In the genomic region with DNA sequence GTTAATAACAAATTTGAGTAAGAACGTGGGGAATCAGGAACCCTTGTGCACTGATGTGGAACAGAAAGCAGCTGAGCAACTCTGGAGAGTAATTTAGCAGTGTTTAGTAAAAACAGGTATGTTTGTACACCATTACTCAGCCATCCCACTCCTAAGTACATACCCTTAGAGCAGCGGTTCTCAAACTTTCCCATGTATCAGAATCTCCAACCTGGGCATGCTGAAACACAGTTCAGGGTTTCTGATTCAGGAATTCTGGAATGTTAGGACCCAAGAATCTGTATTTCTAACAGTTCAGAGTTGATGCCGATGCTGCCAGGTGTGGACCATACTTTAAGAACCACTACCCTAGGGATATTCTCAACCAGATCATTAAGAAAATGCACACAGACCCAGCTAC, we compare ENCODE assay signal across 17 cellular contexts. TPM values are rescaled to one million over a fixed set of nuclear protein-coding genes. Genes with fewer than 3 reads are reported as not detected.
DNase-seq lines count a peak whose midpoint lies in the region; ATAC-seq, FAIRE-seq and TF ChIP-seq lines count a peak whose summit lies in the region.
"Had no signal": no experiment of that assay in that cellular context is flagged by ENCODE, and none has a peak within 500 bp of the region (broad histone marks: within the 10 kb centered on the region; RNA-seq: fewer than 3 reads in every experiment).

No MANE protein-coding gene starts in this region.

- no peak overlapping the region for H3K56ac ChIP-seq in H9 (ENCODE audit: insufficient read length, low read depth, low read length)

- CTCF ChIA-PET in CD4-positive, alpha-beta T cell (lab: Charles Lee), result interaction anchor here (1.2 kb wide), 1 partner anchor 42 kb away, joined by 3 read pairs; no protein-coding TSS in a partner anchor
- CTCF ChIA-PET in WTC11 (lab: Charles Lee), result no interaction called here

- H3K18ac ChIP-seq in H9 (ENCODE audit: insufficient read length, low read depth, low read length), result no peak overlapping the region

- peak overlapping the region; percentile 55 for H3K4me2 ChIP-seq in H9 (ENCODE audit: insufficient read depth, insufficient read length, low read length)
- H3K4me2 ChIP-seq in keratinocyte (ENCODE audit: control insufficient read depth, extremely low read depth, insufficient read depth, low read depth, low read length), result peak overlapping the region; percentile 67

- H4K91ac ChIP-seq in H9 (ENCODE audit: insufficient read length, low read depth, low read length), result no peak overlapping the region

- H3K27me3 Mint-ChIP-seq in CD4-positive, alpha-beta T cell, result no peaks in the 10 kb centered on the region
- H3K27me3 Mint-ChIP-seq in H9 (ENCODE audit: low read depth) (peaks cover 2% of the 10 kb centered on the region), WTC11 (ENCODE audit: low read depth) (no peaks in the 10 kb centered on the region)
- H3K27me3 Mint-ChIP-seq: activated CD8-positive, alpha-beta memory T cell treated with anti-CD3 and anti-CD28 coated beads, Interleukin-2, amount 10 ng/mL, durations not matched to agents 7 days and 5 days; activated naive CD8-positive, alpha-beta T cell had no signal

- no peaks in the 10 kb centered on the region for H3K9me3 Mint-ChIP-seq in CD4-positive, alpha-beta T cell
- no peaks in the 10 kb centered on the region for H3K9me3 Mint-ChIP-seq in H9
- no peaks in the 10 kb centered on the region for H3K9me3 Mint-ChIP-seq in WTC11

- no peak overlapping the region for H2AFZ ChIP-seq in H9 (ENCODE audit: low read length)
- peak overlapping the region; percentile 19 for H2AFZ ChIP-seq in keratinocyte (ENCODE audit: control insufficient read depth, low read length)

- peaks cover 11% of the 10 kb centered on the region for H3K36me3 Mint-ChIP-seq in CD4-positive, alpha-beta T cell (ENCODE audit: low read depth)
- no peaks in the 10 kb centered on the region for H3K36me3 Mint-ChIP-seq in H9 (ENCODE audit: insufficient read depth in 1 of 3, low read depth in 3 of 3)
- no peaks in the 10 kb centered on the region for H3K36me3 Mint-ChIP-seq in WTC11
- H3K36me3 Mint-ChIP-seq: activated CD8-positive, alpha-beta memory T cell treated with anti-CD3 and anti-CD28 coated beads, Interleukin-2, amount 10 ng/mL, durations not matched to agents 7 days and 5 days; activated naive CD8-positive, alpha-beta T cell had no signal

- H3K27ac Mint-ChIP-seq in CD4-positive, alpha-beta T cell, result peak overlapping the region; percentile 97
- H3K27ac Mint-ChIP-seq in H9 (peak overlapping the region; percentile 85 to 98 (median 86); a peak in 6 of 7 replicates), WTC11 (peak overlapping the region; percentile 81)
- H3K27ac Mint-ChIP-seq: activated CD8-positive, alpha-beta memory T cell treated with anti-CD3 and anti-CD28 coated beads, Interleukin-2, amount 10 ng/mL, durations not matched to agents 7 days and 5 days had no signal

- no peak overlapping the region for H2BK15ac ChIP-seq in H9 (ENCODE audit: low read depth, low read length)

- H3K4me3 ChIP-seq in keratinocyte (ENCODE audit: control insufficient read depth in 2 of 3, extremely low read depth in 1 of 3, insufficient read depth in 2 of 3, low read depth in 1 of 3, low read length in 3 of 3) (peak overlapping the region in 1 of 3 experiments; percentile 42), coronary artery (no peak overlapping the region), SJCRH30 (no peak overlapping the region)
- H3K4me3 ChIP-seq: prostate gland, suprapubic skin had no signal

- no peak overlapping the region for H3K14ac ChIP-seq in H9 (ENCODE audit: insufficient read depth, low read length)

- ATAC-seq in CD4-positive, alpha-beta T cell (ENCODE audit: poor library complexity), result no peak
- no peak for ATAC-seq in WTC11
- ATAC-seq: activated CD8-positive, alpha-beta memory T cell treated with anti-CD3 and anti-CD28 coated beads, Interleukin-2, amount 10 ng/mL, durations not matched to agents 7 days and 5 days; HepG2 had no signal

- dilution Hi-C loops in keratinocyte (cut with MboI; ENCODE audit: extremely low pct_ligation_motif_present, low sequenced_read_pairs), result no loop called here

- H3K9me1 ChIP-seq in keratinocyte (ENCODE audit: control insufficient read depth, extremely low read depth, insufficient read depth, low read length), result peaks cover 4% of the 10 kb centered on the region

- H2BK20ac ChIP-seq in H9 (ENCODE audit: low read depth, low read length, poor library complexity, severe bottlenecking), result no peak overlapping the region

- H3K27me3 ChIP-seq in CD4-positive, alpha-beta T cell (ENCODE audit: control insufficient read depth, insufficient read depth, low read length), result no peaks in the 10 kb centered on the region
- H3K27me3 ChIP-seq in H9 (ENCODE audit: insufficient read depth, low read length), result no peaks in the 10 kb centered on the region
- H3K27me3 ChIP-seq in keratinocyte (ENCODE audit: control insufficient read depth, extremely low read depth, insufficient read depth, low read length), result no peaks in the 10 kb centered on the region
- H3K27me3 ChIP-seq in SJCRH30, result no peaks in the 10 kb centered on the region
- H3K27me3 ChIP-seq: suprapubic skin had no signal

- intact Hi-C loops in CD4-positive, alpha-beta T cell (cut with DNase I, micrococcal nuclease), result no loop called here

- TF ChIP-seq CTCF in CD4-positive, alpha-beta T cell (IDR thresholded peaks at IDR 0.05), result no peak
- no peak for TF ChIP-seq CTCF in H9 (conservative IDR thresholded peaks at IDR 0.05)
- no peak for TF ChIP-seq CTCF in WTC11 (IDR thresholded peaks at IDR 0.05)
- no peak for TF ChIP-seq CTCF in keratinocyte (optimal IDR thresholded peaks at IDR 0.05 in 1 of 3, IDR thresholded peaks at IDR 0.05 in 1 of 3, conservative IDR thresholded peaks at IDR 0.05 in 1 of 3; ENCODE audit: extremely low read depth in 1 of 3, insufficient read depth in 2 of 3, low read length in 3 of 3)
- no peak for TF ChIP-seq CTCF in coronary artery (IDR thresholded peaks at IDR 0.05)

- H3K4me1 Mint-ChIP-seq in CD4-positive, alpha-beta T cell (ENCODE audit: low read depth), result peaks cover 77% of the 10 kb centered on the region
- H3K4me1 Mint-ChIP-seq in H9, result peaks cover 67 to 79% of the 10 kb centered on the region in 2 experiments
- peaks cover 73% of the 10 kb centered on the region for H3K4me1 Mint-ChIP-seq in WTC11

- H3K27ac ChIP-seq in CD4-positive, alpha-beta T cell (ENCODE audit: low read depth, low read length), result no peak overlapping the region
- H3K27ac ChIP-seq in H9 (ENCODE audit: insufficient read length, low read depth, low read length), result peak overlapping the region; percentile 71
- H3K27ac ChIP-seq in keratinocyte (ENCODE audit: control insufficient read depth, insufficient read depth, low read length), result peak overlapping the region; percentile 47
- H3K27ac ChIP-seq in coronary artery, result no peak overlapping the region
- no peak overlapping the region for H3K27ac ChIP-seq in SJCRH30
- H3K27ac ChIP-seq: suprapubic skin had no signal

- POLR2A ChIA-PET in CD4-positive, alpha-beta T cell (lab: Charles Lee), result interaction anchor here (1.8 kb wide), 1 partner anchor 12 kb away, joined by 4 read pairs; no protein-coding TSS in a partner anchor
- POLR2A ChIA-PET in WTC11 (lab: Charles Lee), result interaction anchor here (0.5 kb wide), 1 partner anchor 55 kb away, joined by 3 read pairs; no protein-coding TSS in a partner anchor

- H2BK5ac ChIP-seq in H9 (ENCODE audit: insufficient read length, low read length), result no peak overlapping the region

- peak; percentile 91 for FAIRE-seq in keratinocyte (lab: Jason Lieb, UNC)
- FAIRE-seq: HepG2, kidney had no signal

- H3T11ph ChIP-seq in H9 (ENCODE audit: low read length), result no peak overlapping the region

- no peak for DNase-seq in CD4-positive, alpha-beta T cell
- DNase-seq in H9 (no peak), WTC11 (ENCODE audit: low spot score) (no peak), keratinocyte (ENCODE audit: low read depth, low spot score) (no peak), kidney glomerular epithelial cell (lab: John Stamatoyannopoulos, UW) (no peak), coronary artery (ENCODE audit: low spot score) (no peak), SJCRH30 (no peak)
- DNase-seq in activated CD4-positive, alpha-beta T cell treated with anti-CD3 and anti-CD28 coated beads, Interleukin-2, amount 50 U/mL, for 4 hours, result no peak
- DNase-seq: activated CD8-positive, alpha-beta memory T cell treated with anti-CD3 and anti-CD28 coated beads, Interleukin-2, amount 10 ng/mL, durations not matched to agents 7 days and 5 days; effector memory CD4-positive, alpha-beta T cell; kidney; NCI-H1092 treated with DMSO at 0.1 percent for 48 hours; OCI-M1 had no signal

- H2BK12ac ChIP-seq in H9 (ENCODE audit: insufficient read length, low read depth, low read length), result no peak overlapping the region

- H4K5ac ChIP-seq in H9 (ENCODE audit: insufficient read length, low read depth, low read length), result no peak overlapping the region

- no peak overlapping the region for H3K9ac ChIP-seq in H9 (ENCODE audit: extremely low read depth, insufficient read length, low read length)
- H3K9ac ChIP-seq in keratinocyte (ENCODE audit: control insufficient read depth, extremely low read depth, insufficient read depth, low read length), result peak overlapping the region; percentile 22

- no peak overlapping the region for H3K4ac ChIP-seq in H9 (ENCODE audit: low read depth, low read length)

- no peak overlapping the region for H2AK5ac ChIP-seq in H9 (ENCODE audit: insufficient read length, low read length)

- H2BK120ac ChIP-seq in H9 (ENCODE audit: low read depth, low read length, poor library complexity, severe bottlenecking), result no peak overlapping the region

- peaks cover 15% of the 10 kb centered on the region for H3K23me2 ChIP-seq in H9 (ENCODE audit: insufficient read length, low read depth, low read length, poor library complexity, severe bottlenecking)

- H3K36me3 ChIP-seq in keratinocyte (ENCODE audit: control insufficient read depth in 2 of 2, extremely low read depth in 1 of 2, insufficient read depth in 2 of 2, low read length in 2 of 2) (no peaks in the 10 kb centered on the region), SJCRH30 (no peaks in the 10 kb centered on the region)
- H3K36me3 ChIP-seq: prostate gland, suprapubic skin had no signal

- no peaks in the 10 kb centered on the region; the same call in 1 of the 2 replicates for H3K79me2 ChIP-seq in H9 (ENCODE audit: insufficient read depth, low read length)
- H3K79me2 ChIP-seq in keratinocyte (ENCODE audit: control insufficient read depth, insufficient read depth, low read length), result peaks cover 42% of the 10 kb centered on the region

- H3K79me1 ChIP-seq in H9 (ENCODE audit: insufficient read depth, low read depth, low read length, poor library complexity, severe bottlenecking), result no peaks in the 10 kb centered on the region

- no peaks in the 10 kb centered on the region for H3K9me3 ChIP-seq in CD4-positive, alpha-beta T cell (ENCODE audit: control insufficient read depth, low read length)
- H3K9me3 ChIP-seq in H9 (ENCODE audit: control insufficient read depth, low read depth, low read length), result no peaks in the 10 kb centered on the region
- H3K9me3 ChIP-seq in keratinocyte (ENCODE audit: control insufficient read depth, low read depth, low read length), result no peaks in the 10 kb centered on the region
- no peaks in the 10 kb centered on the region for H3K9me3 ChIP-seq in SJCRH30 (replicated peaks)
- H3K9me3 ChIP-seq: prostate gland, suprapubic skin had no signal

- H3K23ac ChIP-seq in H9 (ENCODE audit: insufficient read length, low read depth, low read length), result no peak overlapping the region

- no peak overlapping the region for H4K8ac ChIP-seq in H9 (replicated peaks; ENCODE audit: insufficient read length, low read depth, low read length)

- peak overlapping the region; percentile 56 for H3K4me3 Mint-ChIP-seq in CD4-positive, alpha-beta T cell
- H3K4me3 Mint-ChIP-seq in H9 (peak overlapping the region; percentile 35 to 69; a peak in 3 of 5 replicates), WTC11 (peak overlapping the region; percentile 41)
- H3K4me3 Mint-ChIP-seq: activated CD8-positive, alpha-beta memory T cell treated with anti-CD3 and anti-CD28 coated beads, Interleukin-2, amount 10 ng/mL, durations not matched to agents 7 days and 5 days; activated naive CD8-positive, alpha-beta T cell had no signal

- WGBS in H9 (ENCODE audit: extremely low coverage, insufficient read length, low lambda C conversion rate), result no CpG with 5 or more reads among the region's 3 CpGs

- no peaks in the 10 kb centered on the region for H4K20me1 ChIP-seq in H9 (ENCODE audit: control insufficient read depth, insufficient read depth, insufficient read length)
- H4K20me1 ChIP-seq in keratinocyte (ENCODE audit: control insufficient read depth, extremely low read depth, insufficient read depth, low read length), result peaks cover 3% of the 10 kb centered on the region

- peaks cover 13% of the 10 kb centered on the region; the same call in 1 of the 2 replicates for H3K4me1 ChIP-seq in H9 (ENCODE audit: insufficient read depth, low read length)
- peaks cover 44% of the 10 kb centered on the region for H3K4me1 ChIP-seq in keratinocyte (ENCODE audit: control insufficient read depth, extremely low read depth, insufficient read depth, low read length)
- H3K4me1 ChIP-seq in SJCRH30, result no peaks in the 10 kb centered on the region

RNA-seq across cellular contexts. Expression of gene SGMS1, which starts 5.1 kb away (rescaled TPM):
- 10 to 100 TPM; 24.8 to 25.2 TPM for total RNA-seq in CD4-positive, alpha-beta T cell
- total RNA-seq in H9 (2021), result 19.3 and 20.4 TPM in 2 replicates
- 12.4 to 14.0 TPM (median 13.2 TPM) in 3 replicates for total RNA-seq in WTC11 (2021)
- 16.3 to 18.3 TPM (median 16.7 TPM) in 3 replicates for polyA plus RNA-seq in keratinocyte
- polyA plus RNA-seq in keratinocyte (2011; ENCODE audit: low read depth), result 96.4 TPM
- polyA plus RNA-seq in keratinocyte (2011; cell fraction: cytosol; rRNA removed), result 9.7 and 12.7 TPM in 2 replicates
- polyA plus RNA-seq in keratinocyte (2011; cell fraction: nucleus; rRNA removed), result 17.8 and 18.7 TPM in 2 replicates
- 13.6 and 15.8 TPM in 2 replicates for polyA plus RNA-seq in keratinocyte (2012; ENCODE audit: low replicate concordance)
- 18.4 to 24.3 TPM (median 18.9 TPM) in 3 replicates for polyA minus RNA-seq in keratinocyte
- polyA minus RNA-seq in keratinocyte (2011; cell fraction: cytosol; rRNA and poly(A)+ RNA removed), result 21.9 TPM
- 31.7 and 46.4 TPM in 2 replicates for polyA minus RNA-seq in keratinocyte (2011; cell fraction: nucleus; rRNA and poly(A)+ RNA removed)
- 13.4 and 14.7 TPM in 2 replicates for total RNA-seq in SJCRH30 (2014; rRNA removed; shearing (Covaris generic))

Comparison
In these comparisons a context has a peak if more than half of its experiments do, and no peak if none do; other contexts are left out.
1. H3K27ac ChIP-seq: peak in H9 (single experiment) and keratinocyte (single experiment); none in CD4-positive, alpha-beta T cell (single experiment), coronary artery (0 of 2) and SJCRH30 (single experiment).
2. Peak in every context shown above with its lines, with median percentiles within 50 percentile points of each other: H3K27ac Mint-ChIP-seq and H3K4me3 Mint-ChIP-seq.